In the genomic region with DNA sequence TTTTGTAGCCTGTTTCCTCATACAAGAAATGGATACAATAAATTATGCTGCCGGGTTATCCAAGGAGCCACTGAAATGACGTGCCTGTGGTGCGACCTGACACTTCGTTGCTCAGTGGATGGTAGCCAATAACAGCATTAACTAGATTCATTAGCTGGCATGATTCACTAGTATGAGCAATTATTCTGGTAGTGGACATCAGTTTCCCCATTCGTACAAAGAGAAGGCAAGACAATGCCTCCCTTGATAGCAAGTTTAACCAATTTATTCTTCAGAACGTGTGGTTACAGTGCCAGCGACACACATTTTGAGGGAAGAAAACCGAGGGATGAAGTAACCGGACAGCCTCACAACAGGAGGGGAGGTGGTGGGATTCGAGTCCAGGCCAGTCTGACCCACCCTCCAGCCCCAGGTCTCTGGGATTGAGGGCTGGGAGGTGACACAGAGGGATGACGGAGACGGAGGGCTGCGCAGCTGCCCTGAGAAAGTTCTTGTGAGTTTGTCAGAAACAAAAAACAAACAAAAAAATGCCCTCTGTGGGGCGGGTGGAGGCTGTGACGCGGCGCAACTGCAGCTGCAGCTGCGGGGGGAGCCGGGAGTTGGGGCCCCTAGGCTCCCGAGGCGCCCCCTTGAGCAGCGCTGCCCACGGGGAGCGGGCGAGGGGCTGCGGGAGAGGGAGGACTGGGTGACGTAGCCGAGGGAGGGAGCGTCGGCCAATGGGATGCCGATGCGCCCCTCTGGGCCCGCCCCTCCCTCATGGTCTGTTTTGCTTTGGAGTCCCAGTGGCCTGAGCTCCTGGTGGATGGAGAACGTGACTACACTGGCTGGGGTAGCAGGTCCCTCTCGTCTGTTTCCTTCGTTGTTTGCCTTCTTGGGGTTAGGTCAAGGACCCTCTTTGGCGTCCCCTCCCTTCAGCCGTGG, we compare ENCODE assay signal across 25 cellular contexts. TPM values are rescaled to one million over a fixed set of nuclear protein-coding genes. Genes with fewer than 3 reads are reported as not detected.
A peak's percentile ranks its signal among the peaks of the same experiment; 100 is the strongest.
DNase-seq lines count a peak whose midpoint lies in the region; ATAC-seq and TF ChIP-seq lines count a peak whose summit lies in the region.
"Had no signal": no experiment of that assay in that cellular context is flagged by ENCODE, and none has a peak within 500 bp of the region (broad histone marks: within the 10 kb centered on the region; RNA-seq: fewer than 3 reads in every experiment).

No MANE protein-coding gene starts in this region.

- peak overlapping the region; percentile 59 for H3K4me3 Mint-ChIP-seq in Caco-2 (ENCODE audit: unreplicated experiment)
- H3K4me3 Mint-ChIP-seq: activated naive CD8-positive, alpha-beta T cell treated with anti-CD3 and anti-CD28 coated beads, Interleukin-2, amount 50 U/mL, for 24 hours; activated T-helper 1 cell treated with anti-CD3 and anti-CD28 coated beads, Interleukin-12 subunit alpha, Interleukin-12 subunit beta, Interleukin-2, Interleukin-4 antibody, amounts not matched to agents 30 ng/mL and 10 ng/mL and 1 ng/mL, durations not matched to agents 14 hours and 24 hours and 36 hours; mesothelial cell of epicardium; stimulated activated effector memory CD8-positive, alpha-beta T cell treated with anti-CD3 and anti-CD28 coated beads, Interleukin-12 subunit alpha, Interleukin-12 subunit beta, amount 100 ng/mL, for 72 hours; T-helper 17 cell had no signal

- H3K36me3 Mint-ChIP-seq in Caco-2 (ENCODE audit: insufficient read depth, unreplicated experiment) = no peaks in the 10 kb centered on the region
- H3K36me3 Mint-ChIP-seq: CD4-positive, alpha-beta memory T cell; mesothelial cell of epicardium; stimulated activated effector memory CD8-positive, alpha-beta T cell treated with anti-CD3 and anti-CD28 coated beads, Interleukin-12 subunit alpha, Interleukin-12 subunit beta, amount 100 ng/mL, for 72 hours had no signal

- peaks cover 13% of the 10 kb centered on the region for H3K4me1 Mint-ChIP-seq in Caco-2 (ENCODE audit: low read depth, unreplicated experiment)

- POLR2A ChIA-PET in Caco-2 (lab: Charles Lee) = no interaction called here
- POLR2A ChIA-PET in SK-N-SH (lab: Yijun Ruan, JAX) = no interaction called here

- no peak overlapping the region for H3K4me2 ChIP-seq in SK-N-SH
- no peak overlapping the region for H3K4me2 ChIP-seq in osteoblast (ENCODE audit: insufficient read depth, low read length)

- peak in 1 of 2 experiments; percentile 33 for TF ChIP-seq CTCF in Caco-2 (IDR thresholded peaks at IDR 0.05; ENCODE audit: insufficient read depth in 1 of 2, low read depth in 1 of 2, low read length in 1 of 2, severe bottlenecking in 1 of 2, unreplicated experiment in 1 of 2)
- TF ChIP-seq CTCF in SK-N-SH (IDR thresholded peaks at IDR 0.05) = no peak; the same call in 1 of the 2 replicates
- no peak for TF ChIP-seq CTCF in foreskin keratinocyte (conservative IDR thresholded peaks at IDR 0.05)
- TF ChIP-seq CTCF in osteoblast (IDR thresholded peaks at IDR 0.05; ENCODE audit: extremely low read depth, low read depth, low read length) = no peak

- H4K20me1 ChIP-seq in SK-N-SH (ENCODE audit: insufficient read depth) (no peaks in the 10 kb centered on the region), osteoblast (ENCODE audit: insufficient read depth, low read length) (no peaks in the 10 kb centered on the region)

- no peaks in the 10 kb centered on the region for H3K9me3 ChIP-seq in Caco-2
- H3K9me3 ChIP-seq in SK-N-SH = no peaks in the 10 kb centered on the region
- no peaks in the 10 kb centered on the region for H3K9me3 ChIP-seq in osteoblast (ENCODE audit: low read depth, low read length)
- H3K9me3 ChIP-seq: HAP-1, tibial artery had no signal

- H3K27me3 Mint-ChIP-seq in Caco-2 (ENCODE audit: insufficient read depth, unreplicated experiment) = peaks cover 4% of the 10 kb centered on the region

- no peak for TF ChIP-seq EP300 in SK-N-SH (IDR thresholded peaks at IDR 0.05; ENCODE audit: borderline replicate concordance in 1 of 2, low read depth in 1 of 2, low read length in 1 of 2)

- no peaks in the 10 kb centered on the region for H3K9me3 Mint-ChIP-seq in Caco-2 (ENCODE audit: unreplicated experiment)
- H3K9me3 Mint-ChIP-seq: activated naive CD8-positive, alpha-beta T cell treated with anti-CD3 and anti-CD28 coated beads, Interleukin-2, amount 50 U/mL, for 24 hours; activated T-helper 1 cell treated with anti-CD3 and anti-CD28 coated beads, Interleukin-12 subunit alpha, Interleukin-12 subunit beta, Interleukin-2, Interleukin-4 antibody, amounts not matched to agents 30 ng/mL and 10 ng/mL and 1 ng/mL, durations not matched to agents 14 hours and 24 hours and 36 hours; mesothelial cell of epicardium; stimulated activated effector memory CD8-positive, alpha-beta T cell treated with anti-CD3 and anti-CD28 coated beads, Interleukin-12 subunit alpha, Interleukin-12 subunit beta, amount 100 ng/mL, for 72 hours had no signal

- H3K27ac ChIP-seq in SK-N-SH (ENCODE audit: low read depth in 2 of 2, low read length in 1 of 2) (no peak overlapping the region), foreskin keratinocyte (no peak overlapping the region), osteoblast (ENCODE audit: low read depth, low read length) (no peak overlapping the region)
- H3K27ac ChIP-seq: tibial artery had no signal

- H3K4me3 ChIP-seq in Caco-2 (ENCODE audit: low read depth, low read length) (peak overlapping the region; percentile 17), SK-N-SH (ENCODE audit: low read depth in 2 of 2, low read length in 1 of 2) (no peak overlapping the region), osteoblast (ENCODE audit: insufficient read depth, low read length) (no peak overlapping the region)
- H3K4me3 ChIP-seq: HAP-1, tibial artery had no signal

- CTCF ChIA-PET in Caco-2 (lab: Charles Lee) = no interaction called here
- CTCF ChIA-PET in SK-N-SH (lab: Yijun Ruan, JAX) = interaction anchor here (0.8 to 12.0 kb wide), 4 partner anchors 9 to 624 kb away, joined by 3 to 89 read pairs (median 4); no protein-coding TSS in a partner anchor

- H3F3A ChIP-seq in SK-N-SH (replicated peaks; ENCODE audit: insufficient read depth) = no peaks in the 10 kb centered on the region

- WGBS in SK-N-SH (ENCODE audit: low lambda C conversion rate) = 19% methylated on average over 34 of the region's 38 CpGs

- no peak overlapping the region for H3K9ac ChIP-seq in SK-N-SH

- no peaks in the 10 kb centered on the region for H3K9me2 ChIP-seq in SK-N-SH

- BruUV-seq in Caco-2 (replicated peaks; lab: Mats Ljungman, UMichigan) = no TSS peak

- H3K4me1 ChIP-seq in Caco-2 (peaks cover 5% of the 10 kb centered on the region; the same call in 1 of the 2 replicates), SK-N-SH (ENCODE audit: control insufficient read depth in 1 of 2, insufficient read depth in 2 of 2, low read depth in 1 of 2, low read length in 1 of 2) (no peaks in the 10 kb centered on the region; a peak in 1 of 4 replicates), foreskin keratinocyte (no peaks in the 10 kb centered on the region), osteoblast (ENCODE audit: insufficient read depth, low read length) (no peaks in the 10 kb centered on the region)

- H3K27me3 ChIP-seq in Caco-2 (replicated peaks; ENCODE audit: control insufficient read depth, insufficient read depth, low read length) (no peaks in the 10 kb centered on the region; the same call in 1 of the 2 replicates), SK-N-SH (ENCODE audit: insufficient read depth) (peaks cover 91% of the 10 kb centered on the region), foreskin keratinocyte (peaks cover 97% of the 10 kb centered on the region), osteoblast (ENCODE audit: insufficient read depth, low read length) (peaks cover 65% of the 10 kb centered on the region)

- H3K36me3 ChIP-seq in Caco-2 (ENCODE audit: control insufficient read depth, insufficient read depth, low read length) (no peaks in the 10 kb centered on the region), SK-N-SH (replicated peaks in 1 of 2; ENCODE audit: control insufficient read depth in 1 of 2, insufficient read depth in 2 of 2, low read length in 1 of 2) (no peaks in the 10 kb centered on the region), osteoblast (ENCODE audit: insufficient read depth, low read length) (no peaks in the 10 kb centered on the region)
- H3K36me3 ChIP-seq: tibial artery had no signal

- peak; percentile 62 to 71 for DNase-seq in Caco-2
- DNase-seq in SK-N-SH = peak; percentile 93
- DNase-seq in foreskin keratinocyte = no peak
- peak; percentile 43 for DNase-seq in osteoblast (ENCODE audit: insufficient read length, low spot score, missing footprints)
- no peak for DNase-seq in HUDEP-2 (lab: John Stamatoyannopoulos, UW; ENCODE audit: unreplicated experiment in 76 of 76)
- no peak for DNase-seq in NCI-H2107 (lab: John Stamatoyannopoulos, UW)
- DNase-seq: activated naive CD8-positive, alpha-beta T cell treated with anti-CD3 and anti-CD28 coated beads, Interleukin-2, amount 50 U/mL, for 24 hours; CD4-positive, alpha-beta memory T cell; DMS79; head of caudate nucleus; KBM-7; NCI-H2029; NCI-H510A treated with DMSO at 0.1 percent for 48 hours; retina; SHP77 treated with DMSO at 0.1 percent for 48 hours; T-helper 17 cell had no signal

- H3K79me2 ChIP-seq in SK-N-SH (ENCODE audit: insufficient read depth) (no peaks in the 10 kb centered on the region), osteoblast (ENCODE audit: insufficient read depth, low read length) (no peaks in the 10 kb centered on the region)

- H2AFZ ChIP-seq in SK-N-SH (ENCODE audit: low read depth) = no peak overlapping the region
- H2AFZ ChIP-seq in osteoblast (ENCODE audit: low read length) = no peak overlapping the region

- intact Hi-C loops in Caco-2 (cut with micrococcal nuclease; ENCODE audit: unreplicated experiment) = no loop called here

- peak; percentile 19 for ATAC-seq in foreskin keratinocyte
- ATAC-seq in GM21786 (IDR thresholded peaks at IDR 0.05; ENCODE audit: unreplicated experiment) = no peak
- no peak for ATAC-seq in GM19395 (IDR thresholded peaks at IDR 0.05; ENCODE audit: unreplicated experiment)
- ATAC-seq: activated naive CD8-positive, alpha-beta T cell treated with anti-CD3 and anti-CD28 coated beads, Interleukin-2, amount 50 U/mL, for 24 hours; stimulated activated effector memory CD8-positive, alpha-beta T cell treated with anti-CD3 and anti-CD28 coated beads, Interleukin-12 subunit alpha, Interleukin-12 subunit beta, amount 100 ng/mL, for 72 hours; T-helper 17 cell had no signal

- TF ChIP-seq RAD21 in SK-N-SH (IDR thresholded peaks at IDR 0.05; ENCODE audit: low read length) = no peak

- H3K27ac Mint-ChIP-seq in Caco-2 (ENCODE audit: unreplicated experiment) = no peak overlapping the region
- H3K27ac Mint-ChIP-seq: activated naive CD8-positive, alpha-beta T cell treated with anti-CD3 and anti-CD28 coated beads, Interleukin-2, amount 50 U/mL, for 24 hours; mesothelial cell of epicardium; stimulated activated effector memory CD8-positive, alpha-beta T cell treated with anti-CD3 and anti-CD28 coated beads, Interleukin-12 subunit alpha, Interleukin-12 subunit beta, amount 100 ng/mL, for 72 hours; T-helper 17 cell had no signal

TF ChIP-seq in SK-N-SH, 30 proteins besides CTCF, POLR2A, EP300 and RAD21 (continues in another document):
- TF ChIP-seq FOXM1 (IDR thresholded peaks at IDR 0.05; ENCODE audit: low read depth) = no peak

RNA-seq across cellular contexts. Expression of gene LHX2, which starts 10.9 kb away (rescaled TPM):
- total RNA-seq in Caco-2 (2022) (2.6 and 4.0 TPM in 2 replicates), foreskin keratinocyte (not detected in 2 replicates), osteoblast (not detected in 2 replicates)
- polyA plus RNA-seq in SK-N-SH (2012; rRNA removed) (not detected in 2 replicates), foreskin keratinocyte (not detected in 2 replicates)
- 0.03 TPM in 1 of 2 replicates, not detected in the other for polyA plus RNA-seq in SK-N-SH (2012; cell fraction: cytosol; rRNA removed)
- polyA plus RNA-seq in SK-N-SH (2012; cell fraction: nucleus; rRNA removed) = not detected in 2 replicates
- total RNA-seq: activated T-helper 1 cell treated with anti-CD3 and anti-CD28 coated beads, Interleukin-12 subunit alpha, Interleukin-12 subunit beta, Interleukin-2, Interleukin-4 antibody, amounts not matched to agents 30 ng/mL and 10 ng/mL and 1 ng/mL, durations not matched to agents 14 hours and 24 hours and 36 hours; CD4-positive, alpha-beta memory T cell; kidney epithelial cell; mesothelial cell of epicardium; T-helper 17 cell had no signal
- polyA plus RNA-seq: AG04450; CD4-positive, alpha-beta memory T cell had no signal

Comparison
In these comparisons a context has a peak if more than half of its experiments do, and no peak if none do; other contexts are left out.
1. DNase-seq: peak in Caco-2 (2 of 2), SK-N-SH (single experiment) and osteoblast (single experiment); none in foreskin keratinocyte (0 of 2), HUDEP-2 (0 of 76) and NCI-H2107 (single experiment).